Comparison of ENCODE assay signal across 10 cellular contexts in the genomic region with DNA sequence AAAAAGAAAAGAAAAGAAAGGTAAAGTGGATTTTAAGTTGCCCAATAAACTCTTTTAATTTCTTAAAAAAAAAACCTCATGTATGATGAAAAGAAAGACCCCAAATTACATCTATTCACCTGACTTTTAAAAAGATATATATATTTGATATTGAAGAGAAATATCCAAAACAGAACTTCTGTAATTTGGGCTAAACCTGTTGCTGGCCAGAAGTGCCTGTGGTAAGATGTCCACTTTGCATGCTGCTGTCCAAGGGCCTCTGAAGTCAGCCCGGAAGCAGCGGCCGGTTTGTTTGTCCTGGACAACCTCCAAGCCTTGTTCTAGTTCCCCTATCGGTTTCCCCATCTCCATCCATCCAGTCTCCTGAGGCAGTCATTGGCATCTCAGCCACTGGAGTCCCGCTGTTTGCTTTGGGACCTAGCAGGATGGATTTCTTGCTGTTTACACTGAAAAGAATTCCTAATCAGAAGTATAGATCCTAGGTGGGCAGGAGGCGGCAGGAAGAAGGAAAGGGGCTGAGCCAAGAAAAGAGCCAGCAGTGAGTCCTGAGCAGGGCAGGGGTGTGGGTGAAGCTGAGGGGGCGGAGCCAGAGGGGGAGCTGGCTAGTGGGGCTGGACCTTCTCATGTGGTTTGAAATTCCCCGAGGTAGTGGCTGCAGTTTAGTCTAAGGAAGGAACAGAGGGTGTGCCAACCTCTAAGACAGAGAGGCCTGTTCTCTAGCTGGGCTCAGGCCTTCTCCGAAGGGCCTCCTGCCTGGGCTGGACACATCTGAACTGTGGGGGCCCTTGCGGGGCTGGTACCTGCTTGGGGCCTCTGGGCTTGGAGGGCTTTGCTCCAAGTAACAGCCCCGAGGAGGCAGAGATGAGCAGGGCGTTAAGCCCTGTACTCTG. TPM values are rescaled to one million over a fixed set of nuclear protein-coding genes. Genes with fewer than 3 reads are reported as not detected.
DNase-seq lines count a peak whose midpoint lies in the region; ATAC-seq and TF ChIP-seq lines count a peak whose summit lies in the region.
"Had no signal": no experiment of that assay in that cellular context is flagged by ENCODE, and none has a peak within 500 bp of the region (broad histone marks: within the 10 kb centered on the region; RNA-seq: fewer than 3 reads in every experiment).

No MANE protein-coding gene starts in this region.

- no peak overlapping the region for H3K27ac ChIP-seq in heart right ventricle
- H3K27ac ChIP-seq: skin epidermis had no signal

- H3K36me3 Mint-ChIP-seq in stimulated activated naive B cell treated with anti-CD40 and anti-IgM and Interleukin-4, amounts not matched to agents 10 μg/mL and 1 μg/mL and 100 μg/mL, for 72 hours, result no peaks in the 10 kb centered on the region
- H3K36me3 Mint-ChIP-seq: activated naive CD4-positive, alpha-beta T cell treated with anti-CD3 and anti-CD28 coated beads, Interleukin-2, amount 50 U/mL, for 24 hours had no signal

- no peak overlapping the region for H3K4me3 Mint-ChIP-seq in stimulated activated naive B cell treated with anti-CD40 and anti-IgM and Interleukin-4, amounts not matched to agents 10 μg/mL and 1 μg/mL and 100 μg/mL, for 72 hours
- H3K4me3 Mint-ChIP-seq: activated naive CD4-positive, alpha-beta T cell treated with anti-CD3 and anti-CD28 coated beads, Interleukin-2, amount 50 U/mL, for 24 hours had no signal

- DNase-seq in HS-27A (ENCODE audit: low read depth) (peak; percentile 67), SW480 (ENCODE audit: low spot score) (peak; percentile 66), heart right ventricle (peak; percentile 29 to 55), NCI-H1930 (lab: John Stamatoyannopoulos, UW) (no peak), DMS114 treated with DMSO at 0.1 percent for 48 hours (lab: John Stamatoyannopoulos, UW; ENCODE audit: unreplicated experiment) (no peak)
- DNase-seq in stimulated activated naive B cell treated with anti-CD40 and anti-IgM and Interleukin-4, amounts not matched to agents 10 μg/mL and 1 μg/mL and 100 μg/mL, for 72 hours, result no peak
- no peak for DNase-seq in effector CD4-positive, alpha-beta T cell
- no peak for DNase-seq in stimulated activated CD8-positive, alpha-beta memory T cell treated with anti-CD3 and anti-CD28 coated beads, Interleukin-4, amount 100 ng/mL, for 48 hours

- no peaks in the 10 kb centered on the region for H3K9me3 Mint-ChIP-seq in stimulated activated naive B cell treated with anti-CD40 and anti-IgM and Interleukin-4, amounts not matched to agents 10 μg/mL and 1 μg/mL and 100 μg/mL, for 72 hours
- H3K9me3 Mint-ChIP-seq: activated naive CD4-positive, alpha-beta T cell treated with anti-CD3 and anti-CD28 coated beads, Interleukin-2, amount 50 U/mL, for 24 hours had no signal

- H3K27me3 ChIP-seq in heart right ventricle, result peaks cover 0 to 48% (median 33%) of the 10 kb centered on the region in 7 donors

- H3K36me3 ChIP-seq in heart right ventricle, result no peaks in the 10 kb centered on the region

- 51 to 66% methylated on average over 12 of the region's 12 CpGs for WGBS in heart right ventricle, 2 donors

- H3K27me3 Mint-ChIP-seq in stimulated activated naive B cell treated with anti-CD40 and anti-IgM and Interleukin-4, amounts not matched to agents 10 μg/mL and 1 μg/mL and 100 μg/mL, for 72 hours, result peaks cover 29 to 44% of the 10 kb centered on the region in 2 donors
- H3K27me3 Mint-ChIP-seq: activated naive CD4-positive, alpha-beta T cell treated with anti-CD3 and anti-CD28 coated beads, Interleukin-2, amount 50 U/mL, for 24 hours had no signal

- no peak overlapping the region for H3K27ac Mint-ChIP-seq in stimulated activated naive B cell treated with anti-CD40 and anti-IgM and Interleukin-4, amounts not matched to agents 10 μg/mL and 1 μg/mL and 100 μg/mL, for 72 hours
- H3K27ac Mint-ChIP-seq: activated naive CD4-positive, alpha-beta T cell treated with anti-CD3 and anti-CD28 coated beads, Interleukin-2, amount 50 U/mL, for 24 hours had no signal

- peak in 5 of 8 donors; percentile 49 to 69 (median 55) for ATAC-seq in heart right ventricle
- ATAC-seq in stimulated activated naive B cell treated with anti-CD40 and anti-IgM and Interleukin-4, amounts not matched to agents 10 μg/mL and 1 μg/mL and 100 μg/mL, for 72 hours (replicated peaks), result peak; percentile 39 to 52

- no peak for TF ChIP-seq CTCF in heart right ventricle (IDR thresholded peaks at IDR 0.05)

- H3K9me3 ChIP-seq in heart right ventricle, result no peaks in the 10 kb centered on the region

- intact Hi-C loops in heart right ventricle (cut with DNase I), result loop anchor here in 1 of 10 donors (10.0 kb wide), 1 partner anchor 66 kb away; no protein-coding TSS in a partner anchor

- H3K4me3 ChIP-seq in heart right ventricle, result no peak overlapping the region
- H3K4me3 ChIP-seq: skin epidermis had no signal

- peaks cover 0 to 17% (median 6%) of the 10 kb centered on the region in 9 donors for H3K4me1 ChIP-seq in heart right ventricle

- H3K4me1 Mint-ChIP-seq in stimulated activated naive B cell treated with anti-CD40 and anti-IgM and Interleukin-4, amounts not matched to agents 10 μg/mL and 1 μg/mL and 100 μg/mL, for 72 hours, result peaks cover 11 to 26% of the 10 kb centered on the region in 2 donors

RNA-seq across cellular contexts. Expression of a gene that starts 3.3 kb away (rescaled TPM):
- total RNA-seq in heart right ventricle, result under 1 TPM in 8 of 10 donors, not detected in 2; 0.05 to 0.36 (median 0.10) TPM
- polyA plus RNA-seq in heart right ventricle, result under 1 TPM; 0.01 to 0.29 TPM

RNA-seq across cellular contexts. Expression of a gene that starts 56.5 kb away (rescaled TPM):
- 1 to 10 TPM; 3.6 to 7.9 (median 5.8) TPM for total RNA-seq in heart right ventricle
- 1 to 10 TPM; 2.3 to 3.1 TPM for polyA plus RNA-seq in heart right ventricle

Comparison
In these comparisons a context has a peak if more than half of its experiments do, and no peak if none do; other contexts are left out.
1. DNase-seq: peak in HS-27A (single experiment), SW480 (single experiment) and heart right ventricle (2 of 2); none in stimulated activated naive B cell treated with anti-CD40 and anti-IgM and Interleukin-4, amounts not matched to agents 10 μg/mL and 1 μg/mL and 100 μg/mL, for 72 hours (single experiment), NCI-H1930 (0 of 2), DMS114 treated with DMSO at 0.1 percent for 48 hours (single experiment), effector CD4-positive, alpha-beta T cell (single experiment) and stimulated activated CD8-positive, alpha-beta memory T cell treated with anti-CD3 and anti-CD28 coated beads, Interleukin-4, amount 100 ng/mL, for 48 hours (single experiment).